In genomic region chr1:85520838-85521820, GRCh38 we compare ENCODE assay signal across 12 cellular contexts. TPM values are rescaled to one million over a fixed set of nuclear protein-coding genes. Genes with fewer than 3 reads are reported as not detected.
DNase-seq lines count a peak whose midpoint lies in the region; FAIRE-seq and TF ChIP-seq lines count a peak whose summit lies in the region.
"Not testable (repeated sequence)": the region's sequence is repeated elsewhere in the genome, so short reads cannot be mapped to it uniquely, and the experiment has no call there.
"Had no signal": no experiment of that assay in that cellular context is flagged by ENCODE, and none has a peak within 500 bp of the region (broad histone marks: within the 10 kb centered on the region; RNA-seq: fewer than 3 reads in every experiment).

No MANE protein-coding gene starts in this region.

- H3K9ac ChIP-seq in mesenchymal stem cell (ENCODE audit: low read length), result not testable (repeated sequence)
- H3K9ac ChIP-seq in skeletal muscle satellite cell (ENCODE audit: low read depth, low read length), result peak overlapping the region; percentile 67

- H3K23ac ChIP-seq in mesenchymal stem cell (ENCODE audit: low read length in 2 of 2), result not testable (repeated sequence)

- H3K4me3 Mint-ChIP-seq in MCF 10A (ENCODE audit: unreplicated experiment), result not testable (repeated sequence)

- intact Hi-C loops in MCF 10A (cut with micrococcal nuclease), result not testable (repeated sequence)

- not testable (repeated sequence) for H4K91ac ChIP-seq in mesenchymal stem cell (ENCODE audit: low read length)

- not testable (repeated sequence) for H3K9me3 Mint-ChIP-seq in MCF 10A (ENCODE audit: unreplicated experiment)

- POLR2A ChIA-PET in MCF 10A (lab: Yijun Ruan, JAX), result not testable (repeated sequence)

- CTCF ChIA-PET in MCF 10A (lab: Yijun Ruan, JAX), result not testable (repeated sequence)

- not testable (repeated sequence) for H2BK15ac ChIP-seq in mesenchymal stem cell (ENCODE audit: low read depth, poor library complexity, severe bottlenecking)

- H3K27ac Mint-ChIP-seq in MCF 10A (ENCODE audit: low read depth, unreplicated experiment), result not testable (repeated sequence)

- TF ChIP-seq CTCF in MCF 10A (IDR thresholded peaks at IDR 0.05; ENCODE audit: unreplicated experiment); fibroblast of the aortic adventitia (IDR thresholded peaks at IDR 0.05; ENCODE audit: insufficient read depth, low read length): not testable (repeated sequence)

- H3K4me2 ChIP-seq in mesenchymal stem cell (ENCODE audit: low read length, poor library complexity, severe bottlenecking) (peak overlapping the region; percentile 42), skeletal muscle satellite cell (ENCODE audit: low read length) (peak overlapping the region; percentile 71)

- not testable (repeated sequence) for H3K27ac ChIP-seq in SJSA1
- peak overlapping the region; percentile 85 for H3K27ac ChIP-seq in mesenchymal stem cell (ENCODE audit: low read length, poor library complexity, severe bottlenecking)

- H2BK5ac ChIP-seq in mesenchymal stem cell (ENCODE audit: low read depth, low read length, poor library complexity, severe bottlenecking), result not testable (repeated sequence)

- H4K8ac ChIP-seq in mesenchymal stem cell (ENCODE audit: low read length), result not testable (repeated sequence)

- BruUV-seq in MCF 10A (replicated peaks; lab: Mats Ljungman, UMichigan), result not testable (repeated sequence)

- DNase-seq in ACHN (peak; percentile 78), SJSA1 (ENCODE audit: low read depth in 1 of 2, low spot score in 2 of 2) (peak; percentile 85 to 91), MCF 10A (ENCODE audit: unreplicated experiment) (peak; percentile 39), fibroblast of the aortic adventitia (ENCODE audit: low read depth) (peak; percentile 84), mesenchymal stem cell (peak; percentile 92)
- not testable (repeated sequence) for DNase-seq in HTR-8/SVneo (ENCODE audit: insufficient read length, low spot score)

- H2BK120ac ChIP-seq in mesenchymal stem cell (ENCODE audit: low read depth, low read length), result not testable (repeated sequence)

- not testable (repeated sequence) for H3K9me3 ChIP-seq in SJSA1 (replicated peaks); mesenchymal stem cell (ENCODE audit: control insufficient read depth, low read length); skeletal muscle satellite cell (replicated peaks; ENCODE audit: low read length)

- not testable (repeated sequence) for H3K4me3 ChIP-seq in SJSA1; fibroblast of the aortic adventitia (ENCODE audit: low read depth, low read length); mesenchymal stem cell (ENCODE audit: insufficient read depth in 1 of 2, low read depth in 1 of 2, low read length in 2 of 2)
- H3K4me3 ChIP-seq in skeletal muscle satellite cell (ENCODE audit: low read length), result peak overlapping the region; percentile 5

- peaks cover 11% of the 10 kb centered on the region for H3K4me1 Mint-ChIP-seq in MCF 10A (ENCODE audit: insufficient read depth, unreplicated experiment)

- not testable (repeated sequence) for H2BK12ac ChIP-seq in mesenchymal stem cell (ENCODE audit: low read length in 2 of 2)

- not testable (repeated sequence) for H2AFZ ChIP-seq in mesenchymal stem cell (ENCODE audit: low read depth, low read length)

- not testable (repeated sequence) for H3K14ac ChIP-seq in mesenchymal stem cell (ENCODE audit: low read length in 2 of 2)

- not testable (repeated sequence) for H2AK5ac ChIP-seq in mesenchymal stem cell (ENCODE audit: low read length, severe bottlenecking)

- in situ Hi-C loops in ACHN (cut with HindIII; ENCODE audit: low pct_ligation_motif_present, low pct_unique_long_range_greater_than_20kb, low sequenced_read_pairs), result not testable (repeated sequence)

- 12% methylated on average over 5 of the region's 15 CpGs for WGBS in mesenchymal stem cell

- peak overlapping the region in 1 of 2 experiments; percentile 34 for H3K18ac ChIP-seq in mesenchymal stem cell (ENCODE audit: low read depth in 1 of 2, low read length in 2 of 2)

- H3K36me3 Mint-ChIP-seq in MCF 10A (ENCODE audit: insufficient read depth, unreplicated experiment), result not testable (repeated sequence)

- H3K36me3 ChIP-seq in SJSA1; mesenchymal stem cell (ENCODE audit: control insufficient read depth in 1 of 2, insufficient read depth in 2 of 2, low read depth in 1 of 2, low read length in 2 of 2); skeletal muscle satellite cell (ENCODE audit: insufficient read depth, low read length): not testable (repeated sequence)

- not testable (repeated sequence) for H3K4ac ChIP-seq in mesenchymal stem cell (ENCODE audit: low read depth in 1 of 2, low read length in 2 of 2)

- not testable (repeated sequence) for H3K27me3 ChIP-seq in SJSA1 (replicated peaks); mesenchymal stem cell (ENCODE audit: control insufficient read depth in 1 of 2, insufficient read depth in 1 of 2, low read length in 2 of 2); skeletal muscle satellite cell (ENCODE audit: control insufficient read depth, insufficient read depth, low read length)

- FAIRE-seq in G401.6 (lab: Jason Lieb, UNC) (peak; percentile 11), HTR-8/SVneo (lab: Jason Lieb, UNC) (peak; percentile 52)

- H3K79me1 ChIP-seq in mesenchymal stem cell (replicated peaks; ENCODE audit: low read length, poor library complexity, severe bottlenecking), result not testable (repeated sequence)

- H3K4me1 ChIP-seq in SJSA1 (replicated peaks) (peaks cover 14% of the 10 kb centered on the region), skeletal muscle satellite cell (ENCODE audit: control insufficient read depth, insufficient read depth, low read length) (peaks cover 54% of the 10 kb centered on the region)
- not testable (repeated sequence) for H3K4me1 ChIP-seq in mesenchymal stem cell (ENCODE audit: control insufficient read depth, insufficient read depth, low read depth, low read length)

- not testable (repeated sequence) for H3K27me3 Mint-ChIP-seq in MCF 10A (ENCODE audit: insufficient read depth, unreplicated experiment)

RNA-seq across cellular contexts. Expression of gene DDAH1, which starts 56.2 kb away (rescaled TPM):
- total RNA-seq in SJSA1 (2014; rRNA removed; shearing (Covaris generic)), result 97.5 and 108 TPM in 2 replicates
- total RNA-seq in MCF 10A (2022) (4.3 and 7.9 TPM in 2 replicates), fibroblast of the aortic adventitia (ENCODE audit: low replicate concordance) (57.8 and 88.9 TPM in 2 replicates)
- 48.3 TPM for polyA plus RNA-seq in mesenchymal stem cell (2013, experiment 1 of 2)
- 48.6 TPM for polyA plus RNA-seq in mesenchymal stem cell (2013, experiment 2 of 2)
- total RNA-seq in skeletal muscle satellite cell (2012; rRNA removed), result 34.2 and 50.9 TPM in 2 replicates
- total RNA-seq: activated CD4-positive, alpha-beta memory T cell treated with anti-CD3 and anti-CD28 coated beads, Interleukin-2, amount 10 ng/mL, durations not matched to agents 7 days and 5 days; natural killer cell treated with Interleukin-12 subunit alpha and Interleukin-12 subunit beta and Interleukin-15 and Interleukin-18, amount 100 ng/mL, for 72 hours had no signal
- polyA plus RNA-seq: immature natural killer cell had no signal

RNA-seq across cellular contexts. Expression of gene CCN1, which starts 59.4 kb away (rescaled TPM):
- 47.8 and 65.3 TPM in 2 replicates for total RNA-seq in SJSA1 (2014; rRNA removed; shearing (Covaris generic))
- total RNA-seq in MCF 10A (2022), result 37.3 and 90.2 TPM in 2 replicates
- 28.0 and 29.6 TPM in 2 replicates for total RNA-seq in fibroblast of the aortic adventitia (ENCODE audit: low replicate concordance)
- polyA plus RNA-seq in mesenchymal stem cell (2013, experiment 1 of 2), result 408 TPM
- polyA plus RNA-seq in mesenchymal stem cell (2013, experiment 2 of 2), result 395 TPM
- 17.5 and 49.4 TPM in 2 replicates for total RNA-seq in skeletal muscle satellite cell (2012; rRNA removed)
- total RNA-seq: activated B cell treated with CpG ODN at 0.5 μM for 24 hours; activated CD4-positive, alpha-beta memory T cell treated with anti-CD3 and anti-CD28 coated beads, Interleukin-2, amount 10 ng/mL, durations not matched to agents 7 days and 5 days; natural killer cell treated with Interleukin-12 subunit alpha and Interleukin-12 subunit beta and Interleukin-15 and Interleukin-18, amount 100 ng/mL, for 72 hours had no signal
- polyA plus RNA-seq: immature natural killer cell had no signal
